In the genomic region with DNA sequence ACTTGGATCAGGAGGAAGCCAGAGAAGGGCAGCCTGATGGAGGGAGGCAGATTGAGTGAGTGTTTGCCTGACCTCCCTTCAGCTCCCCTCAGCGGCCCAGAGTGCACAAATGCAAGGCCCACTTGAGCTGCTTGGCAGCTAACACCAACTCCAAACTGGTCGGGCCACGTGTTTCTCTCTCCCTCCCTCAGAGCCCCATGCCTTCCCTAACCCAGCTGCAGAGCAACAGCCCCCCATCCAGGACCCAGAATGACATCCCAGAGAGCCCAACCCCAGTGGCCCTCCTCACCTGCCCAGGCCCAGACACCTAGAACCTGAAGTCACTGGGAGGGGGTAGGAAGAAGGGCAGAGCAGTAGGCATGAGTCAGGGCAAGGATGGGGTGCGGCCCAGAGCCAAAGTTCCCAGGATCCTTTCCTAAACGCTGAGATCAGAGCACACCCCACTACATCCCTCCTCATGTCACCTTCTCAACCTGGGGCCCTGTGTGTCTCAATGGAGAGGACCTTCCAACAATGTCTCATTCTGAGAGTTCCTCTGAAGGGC, we compare ENCODE assay signal across 12 cellular contexts. TPM values are rescaled to one million over a fixed set of nuclear protein-coding genes. Genes with fewer than 3 reads are reported as not detected.
DNase-seq lines count a peak whose midpoint lies in the region; ATAC-seq and TF ChIP-seq lines count a peak whose summit lies in the region.
"Had no signal": no experiment of that assay in that cellular context is flagged by ENCODE, and none has a peak within 500 bp of the region (broad histone marks: within the 10 kb centered on the region; RNA-seq: fewer than 3 reads in every experiment).

No MANE protein-coding gene starts in this region.

- H3K27me3 ChIP-seq in colonic mucosa (no peaks in the 10 kb centered on the region), lower lobe of right lung (ENCODE audit: low read depth) (no peaks in the 10 kb centered on the region), upper lobe of left lung (no peaks in the 10 kb centered on the region)

- no peaks in the 10 kb centered on the region for H3K27me3 Mint-ChIP-seq in activated CD4-positive, alpha-beta T cell treated with anti-CD3 and anti-CD28 coated beads, Interleukin-2, amount 10 ng/mL, durations not matched to agents 24 days and 14 days
- H3K27me3 Mint-ChIP-seq: activated CD4-positive, alpha-beta T cell treated with anti-CD3 and anti-CD28 coated beads, Interleukin-2, amount 10 ng/mL, durations not matched to agents 7 days and 5 days had no signal

- peak overlapping the region; percentile 67 for H3K27ac ChIP-seq in colonic mucosa
- peak overlapping the region; percentile 68 for H3K27ac ChIP-seq in lower lobe of right lung
- H3K27ac ChIP-seq in upper lobe of left lung, result peak overlapping the region; percentile 58 to 86 (median 76)
- H3K27ac ChIP-seq: SK-N-MC had no signal

- TF ChIP-seq EP300 in upper lobe of left lung (IDR thresholded peaks at IDR 0.05), result no peak

- H3K9ac ChIP-seq in colonic mucosa (ENCODE audit: low read depth in 2 of 2, low read length in 2 of 2), result peak overlapping the region in 1 of 2 donors; percentile 64

- peaks cover 8% of the 10 kb centered on the region for H3K4me1 Mint-ChIP-seq in activated CD4-positive, alpha-beta T cell treated with anti-CD3 and anti-CD28 coated beads, Interleukin-2, amount 10 ng/mL, durations not matched to agents 24 days and 14 days

- no peak overlapping the region for H3K4me3 Mint-ChIP-seq in activated CD4-positive, alpha-beta T cell treated with anti-CD3 and anti-CD28 coated beads, Interleukin-2, amount 10 ng/mL, durations not matched to agents 24 days and 14 days
- H3K4me3 Mint-ChIP-seq: activated CD4-positive, alpha-beta T cell treated with anti-CD3 and anti-CD28 coated beads, Interleukin-2, amount 10 ng/mL, durations not matched to agents 7 days and 5 days had no signal

- peak overlapping the region; percentile 32 for H3K27ac Mint-ChIP-seq in activated CD4-positive, alpha-beta T cell treated with anti-CD3 and anti-CD28 coated beads, Interleukin-2, amount 10 ng/mL, durations not matched to agents 24 days and 14 days

- WGBS in upper lobe of left lung, 2 donors, result 63 to 72% methylated on average over 4 to 5 of the region's 5 CpGs

- H3K9me3 Mint-ChIP-seq in activated CD4-positive, alpha-beta T cell treated with anti-CD3 and anti-CD28 coated beads, Interleukin-2, amount 10 ng/mL, durations not matched to agents 24 days and 14 days, result no peaks in the 10 kb centered on the region
- H3K9me3 Mint-ChIP-seq: activated CD4-positive, alpha-beta T cell treated with anti-CD3 and anti-CD28 coated beads, Interleukin-2, amount 10 ng/mL, durations not matched to agents 7 days and 5 days had no signal

- H3K4me3 ChIP-seq in colonic mucosa, result no peak overlapping the region
- H3K4me3 ChIP-seq in lower lobe of right lung, result no peak overlapping the region
- H3K4me3 ChIP-seq in upper lobe of left lung, result no peak overlapping the region
- H3K4me3 ChIP-seq: SK-N-MC had no signal

- ATAC-seq in lower lobe of right lung (peak; percentile 63 to 65), upper lobe of left lung (ENCODE audit: low FRiP score in 2 of 2) (peak in 1 of 2 donors; percentile 54), HG02840 (IDR thresholded peaks at IDR 0.05; ENCODE audit: low FRiP score, unreplicated experiment) (no peak)

- TF ChIP-seq CTCF in colonic mucosa (IDR thresholded peaks at IDR 0.05) (no peak), lower lobe of right lung (IDR thresholded peaks at IDR 0.05) (no peak), upper lobe of left lung (IDR thresholded peaks at IDR 0.05) (no peak)

- no peaks in the 10 kb centered on the region for H3K36me3 Mint-ChIP-seq in activated CD4-positive, alpha-beta T cell treated with anti-CD3 and anti-CD28 coated beads, Interleukin-2, amount 10 ng/mL, durations not matched to agents 24 days and 14 days (ENCODE audit: low read depth)

- no peaks in the 10 kb centered on the region for H3K9me3 ChIP-seq in colonic mucosa
- no peaks in the 10 kb centered on the region for H3K9me3 ChIP-seq in lower lobe of right lung
- no peaks in the 10 kb centered on the region for H3K9me3 ChIP-seq in upper lobe of left lung

- DNase-seq in activated CD4-positive, alpha-beta T cell treated with anti-CD3 and anti-CD28 coated beads, Interleukin-2, amount 10 ng/mL, durations not matched to agents 24 days and 14 days, result no peak
- no peak for DNase-seq in activated CD4-positive, alpha-beta T cell treated with anti-CD3 and anti-CD28 coated beads for 48 hours
- DNase-seq in colonic mucosa (no peak), lower lobe of right lung (peak; percentile 74), upper lobe of left lung (peak in 1 of 2 donors; percentile 75), NCI-H1417 treated with DMSO at 0.1 percent for 48 hours (lab: John Stamatoyannopoulos, UW) (no peak), epidermal melanocyte (ENCODE audit: insufficient read length, low spot score) (no peak)

- TF ChIP-seq POLR2A in upper lobe of left lung (IDR thresholded peaks at IDR 0.05), result no peak

- H3K36me3 ChIP-seq in colonic mucosa, result no peaks in the 10 kb centered on the region
- peaks cover 25% of the 10 kb centered on the region for H3K36me3 ChIP-seq in lower lobe of right lung
- peaks cover 0 to 9% (median 6%) of the 10 kb centered on the region in 4 donors for H3K36me3 ChIP-seq in upper lobe of left lung

- peaks cover 6% of the 10 kb centered on the region for H3K4me1 ChIP-seq in colonic mucosa
- H3K4me1 ChIP-seq in lower lobe of right lung, result peaks cover 21% of the 10 kb centered on the region
- peaks cover 20 to 47% (median 36%) of the 10 kb centered on the region in 4 donors for H3K4me1 ChIP-seq in upper lobe of left lung

- intact Hi-C loops in activated CD4-positive, alpha-beta T cell treated with anti-CD3 and anti-CD28 coated beads, Interleukin-2, amount 10 ng/mL, durations not matched to agents 24 days and 14 days (cut with micrococcal nuclease), result loop anchor here (1.0 to 2.0 kb wide), 4 partner anchors 45 to 106 kb away; no protein-coding TSS in a partner anchor
- intact Hi-C loops in colonic mucosa (cut with DNase I), result loop anchor here (5.0 kb wide), 1 partner anchor 105 kb away; no protein-coding TSS in a partner anchor
- intact Hi-C loops in lower lobe of right lung (cut with DNase I), result no loop called here

RNA-seq across cellular contexts. Expression of a gene that starts 0.8 kb away (rescaled TPM):
- total RNA-seq in activated CD4-positive, alpha-beta T cell treated with anti-CD3 and anti-CD28 coated beads, Interleukin-2, amount 10 ng/mL, durations not matched to agents 24 days and 14 days, result not detected in 2 replicates
- total RNA-seq in colonic mucosa (100 to 1,000 TPM; 543 to 565 TPM), lower lobe of right lung (138 TPM), upper lobe of left lung (100 to 1,000 TPM in 4 of 6 donors, 10 to 100 TPM in 2; 76.5 to 239 (median 133) TPM)
- total RNA-seq: activated CD4-positive, alpha-beta T cell treated with anti-CD3 and anti-CD28 coated beads, Interleukin-2, amount 10 ng/mL, durations not matched to agents 7 days and 5 days; NCI-H460; skeletal muscle tissue had no signal

RNA-seq across cellular contexts. Expression of a gene that starts 4.0 kb away (rescaled TPM):
- total RNA-seq in activated CD4-positive, alpha-beta T cell treated with anti-CD3 and anti-CD28 coated beads, Interleukin-2, amount 10 ng/mL, durations not matched to agents 24 days and 14 days, result not detected in 2 replicates
- total RNA-seq in colonic mucosa, result 100 to 1,000 TPM; 232 to 288 TPM
- 52.3 TPM for total RNA-seq in lower lobe of right lung
- total RNA-seq in upper lobe of left lung, result 100 to 1,000 TPM in 1 of 6 donors, 10 to 100 TPM in 5; 33.5 to 133 (median 55.7) TPM
- total RNA-seq: activated CD4-positive, alpha-beta T cell treated with anti-CD3 and anti-CD28 coated beads, Interleukin-2, amount 10 ng/mL, durations not matched to agents 7 days and 5 days had no signal

RNA-seq across cellular contexts. Expression of a gene that starts 10.3 kb away (rescaled TPM):
- total RNA-seq in activated CD4-positive, alpha-beta T cell treated with anti-CD3 and anti-CD28 coated beads, Interleukin-2, amount 10 ng/mL, durations not matched to agents 24 days and 14 days, result 3.1 and 3.2 TPM in 2 replicates
- 10 to 100 TPM; 45.2 to 67.2 TPM for total RNA-seq in colonic mucosa
- total RNA-seq in lower lobe of right lung, result 83.0 TPM
- total RNA-seq in upper lobe of left lung, result 100 to 1,000 TPM in 2 of 6 donors, 10 to 100 TPM in 4; 72.8 to 132 (median 86.3) TPM

RNA-seq across cellular contexts. Expression of a gene that starts 11.3 kb away (rescaled TPM):
- total RNA-seq in activated CD4-positive, alpha-beta T cell treated with anti-CD3 and anti-CD28 coated beads, Interleukin-2, amount 10 ng/mL, durations not matched to agents 24 days and 14 days, result not detected in 2 replicates
- total RNA-seq in colonic mucosa, result 1 to 10 TPM in 1 of 2 donors, under 1 TPM in 1; 0.69 to 1.5 TPM
- total RNA-seq in lower lobe of right lung, result 0.71 TPM
- 1 to 10 TPM in 1 of 6 donors, not detected in 5; 1.1 TPM for total RNA-seq in upper lobe of left lung
- total RNA-seq: activated CD4-positive, alpha-beta T cell treated with anti-CD3 and anti-CD28 coated beads, Interleukin-2, amount 10 ng/mL, durations not matched to agents 7 days and 5 days; NCI-H460 had no signal

RNA-seq across cellular contexts. Expression of a gene that starts 16.9 kb away (rescaled TPM):
- 110 and 114 TPM in 2 replicates for total RNA-seq in activated CD4-positive, alpha-beta T cell treated with anti-CD3 and anti-CD28 coated beads, Interleukin-2, amount 10 ng/mL, durations not matched to agents 24 days and 14 days
- 10 to 100 TPM; 51.3 to 88.6 TPM for total RNA-seq in colonic mucosa
- total RNA-seq in lower lobe of right lung, result 72.2 TPM
- total RNA-seq in upper lobe of left lung, result 10 to 100 TPM; 51.3 to 89.1 (median 59.2) TPM

Comparison
In these comparisons a context has a peak if more than half of its experiments do, and no peak if none do; other contexts are left out.
1. RNA of a gene that starts 0.8 kb away (total RNA-seq): 543 to 565 TPM in colonic mucosa, 76.5 to 239 TPM in upper lobe of left lung and 138 TPM in lower lobe of right lung (single experiment); not detected in activated CD4-positive, alpha-beta T cell treated with anti-CD3 and anti-CD28 coated beads, Interleukin-2, amount 10 ng/mL, durations not matched to agents 24 days and 14 days; every median in the first group is over 10 times any median in the second.
2. RNA of a gene that starts 4.0 kb away (total RNA-seq): 232 to 288 TPM in colonic mucosa, 33.5 to 133 TPM in upper lobe of left lung and 52.3 TPM in lower lobe of right lung (single experiment); not detected in activated CD4-positive, alpha-beta T cell treated with anti-CD3 and anti-CD28 coated beads, Interleukin-2, amount 10 ng/mL, durations not matched to agents 24 days and 14 days; every median in the first group is over 10 times any median in the second.
3. RNA of a gene that starts 10.3 kb away (total RNA-seq): 72.8 to 132 TPM in upper lobe of left lung, 83.0 TPM in lower lobe of right lung (single experiment) and 45.2 to 67.2 TPM in colonic mucosa; 3.1 to 3.2 TPM in activated CD4-positive, alpha-beta T cell treated with anti-CD3 and anti-CD28 coated beads, Interleukin-2, amount 10 ng/mL, durations not matched to agents 24 days and 14 days; every median in the first group is over 10 times any median in the second.
4. Peak in every context shown above with its lines, with median percentiles within 50 percentile points of each other: H3K27ac ChIP-seq.